ENCODE assay signal across 27 cellular contexts in the genomic region with DNA sequence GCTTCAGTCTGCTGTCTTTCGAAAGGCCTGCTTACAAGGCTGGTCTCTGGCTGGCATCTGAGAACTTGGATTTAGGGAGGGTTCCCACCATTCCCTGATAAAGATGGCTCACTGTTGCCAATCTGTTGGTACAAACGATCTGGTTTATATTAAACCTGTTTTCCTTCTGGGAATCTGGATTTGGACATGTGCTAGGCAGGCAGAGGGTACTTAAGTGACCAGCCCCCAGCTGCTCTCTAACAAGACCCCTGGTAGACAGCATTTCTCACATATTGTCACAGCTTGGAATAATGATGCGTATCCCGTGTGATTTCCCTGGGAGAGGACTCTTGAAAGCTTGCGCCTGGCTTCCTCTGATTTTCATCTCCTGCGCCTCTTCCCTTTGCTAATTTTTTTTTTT. TPM values are rescaled to one million over a fixed set of nuclear protein-coding genes. Genes with fewer than 3 reads are reported as not detected.
DNase-seq lines count a peak whose midpoint lies in the region; ATAC-seq, FAIRE-seq and TF ChIP-seq lines count a peak whose summit lies in the region.
"Had no signal": no experiment of that assay in that cellular context is flagged by ENCODE, and none has a peak within 500 bp of the region (broad histone marks: within the 10 kb centered on the region; RNA-seq: fewer than 3 reads in every experiment).

No MANE protein-coding gene starts in this region.

- H2AFZ ChIP-seq in GM23338: no peak overlapping the region
- H2AFZ ChIP-seq in K562 (ENCODE audit: low read depth, low read length): no peak overlapping the region

- ATAC-seq in GM23338 (no peak), K562 (no peak)
- ATAC-seq: activated CD4-positive, CD25-positive, alpha-beta regulatory T cell treated with anti-CD3 and anti-CD28 coated beads, Interleukin-2, amount 50 U/mL, for 24 hours; mucosa of descending colon had no signal

- no peaks in the 10 kb centered on the region for H3K9me2 ChIP-seq in GM23338 (ENCODE audit: insufficient read depth)

- H3K27ac ChIP-seq in GM23338 (ENCODE audit: low read depth) (peak overlapping the region; percentile 72), K562 (ENCODE audit: extremely low read depth, low read depth, low read length) (peak overlapping the region; percentile 18; the same call in 1 of the 3 replicates)
- H3K27ac ChIP-seq: A549, HL-60 had no signal

- DNase-seq in activated T-cell treated with anti-CD3 and anti-CD28 coated beads, Interleukin-2, amount 50 U/mL, for 24 hours: no peak
- DNase-seq in activated T-cell treated with anti-CD3 and anti-CD28 coated beads for 4 hours (no peak), GM23338 (ENCODE audit: low spot score) (no peak), K562 (ENCODE audit: extremely low read depth in 1 of 4, low spot score in 3 of 4) (no peak), progenitor cell of endocrine pancreas (ENCODE audit: low spot score, unreplicated experiment) (no peak), GM19240 (ENCODE audit: insufficient read length, low spot score) (no peak), NCI-H2107 treated with DMSO at 0.1 percent for 48 hours (lab: John Stamatoyannopoulos, UW; ENCODE audit: unreplicated experiment) (no peak), NCI-H2107 (lab: John Stamatoyannopoulos, UW) (no peak)
- DNase-seq: activated CD4-positive, alpha-beta memory T cell treated with anti-CD3 and anti-CD28 coated beads for 36 hours; activated CD8-positive, alpha-beta memory T cell treated with anti-CD3 and anti-CD28 coated beads, Interleukin-2, amount 50 U/mL, for 48 hours; activated gamma-delta T cell treated with Interleukin-2 at 50 U/mL for 16 hours; DND-41; mucosa of descending colon; NCI-H1694 treated with DMSO at 0.1 percent for 48 hours; NCI-H226; NCI-H82; OCI-M1; SHP77; substantia nigra had no signal

- BruUV-seq in K562 (replicated peaks; lab: Mats Ljungman, UMichigan): no TSS peak

- 85% methylated on average over 5 of the region's 6 CpGs for WGBS in K562 (ENCODE audit: insufficient coverage, low coverage, missing lambda C conversion rate)

- H3K9ac ChIP-seq in K562 (ENCODE audit: insufficient read depth in 1 of 2, low read depth in 2 of 2, low read length in 2 of 2): no peak overlapping the region

- in situ Hi-C loops in K562 (cut with MboI): no loop called here

- TF ChIP-seq CTCF in GM23338 (conservative IDR thresholded peaks at IDR 0.05; ENCODE audit: low read depth in 2 of 2) (no peak), K562 (IDR thresholded peaks at IDR 0.05 in 2 of 3, conservative IDR thresholded peaks at IDR 0.05 in 1 of 3; ENCODE audit: insufficient read depth in 2 of 3, low read depth in 1 of 3, low read length in 3 of 3) (no peak), progenitor cell of endocrine pancreas (IDR thresholded peaks at IDR 0.05; ENCODE audit: unreplicated experiment) (no peak)

- TF ChIP-seq RAD21 in K562 (CRISPR knock-in tag; conservative IDR thresholded peaks at IDR 0.05 in 1 of 2, IDR thresholded peaks at IDR 0.05 in 1 of 2): no peak

- peaks cover 100% of the 10 kb centered on the region for H3K79me2 ChIP-seq in GM23338 (replicated peaks; ENCODE audit: insufficient read depth)
- H3K79me2 ChIP-seq in K562 (ENCODE audit: control insufficient read depth, insufficient read depth, low read length): peaks cover 98% of the 10 kb centered on the region

- H3F3A ChIP-seq in GM23338 (replicated peaks; ENCODE audit: low read depth): peaks cover 17% of the 10 kb centered on the region

- no peaks in the 10 kb centered on the region for H3K9me3 Mint-ChIP-seq in activated T-cell treated with anti-CD3 and anti-CD28 coated beads, Interleukin-2, amount 50 U/mL, for 24 hours
- H3K9me3 Mint-ChIP-seq in GM23338 (no peaks in the 10 kb centered on the region), progenitor cell of endocrine pancreas (ENCODE audit: low read depth) (no peaks in the 10 kb centered on the region)
- H3K9me3 Mint-ChIP-seq: activated CD4-positive, alpha-beta memory T cell treated with anti-CD3 and anti-CD28 coated beads for 36 hours; dendritic cell treated with granulocyte-macrophage colony-stimulating factor and Interleukin-4, amounts not matched to agents 40 ng/mL and 50 ng/mL, for 4 days; neural crest cell had no signal

- intact Hi-C loops in K562 (cut with micrococcal nuclease): no loop called here

- CTCF ChIA-PET in K562 (lab: Yijun Ruan, JAX; ENCODE audit: low intra/inter-chr PET ratio): no interaction called here

- 0 out of 2 replicates have a peak, but pooled peaks have one; percentile 33 for TF ChIP-seq POLR2A in K562 (conservative IDR thresholded peaks at IDR 0.05)

- H4K20me1 ChIP-seq in GM23338 (replicated peaks; ENCODE audit: insufficient read depth): peaks cover 97% of the 10 kb centered on the region
- peaks cover 39% of the 10 kb centered on the region for H4K20me1 ChIP-seq in K562 (replicated peaks; ENCODE audit: control insufficient read depth, insufficient read depth, low read length)

- no peaks in the 10 kb centered on the region for H3K27me3 Mint-ChIP-seq in activated T-cell treated with anti-CD3 and anti-CD28 coated beads, Interleukin-2, amount 50 U/mL, for 24 hours
- peaks cover 4% of the 10 kb centered on the region for H3K27me3 Mint-ChIP-seq in GM23338 (ENCODE audit: insufficient read depth, low read depth, poor library complexity)
- no peaks in the 10 kb centered on the region for H3K27me3 Mint-ChIP-seq in progenitor cell of endocrine pancreas
- H3K27me3 Mint-ChIP-seq: activated CD4-positive, alpha-beta memory T cell treated with anti-CD3 and anti-CD28 coated beads for 36 hours; dendritic cell treated with granulocyte-macrophage colony-stimulating factor and Interleukin-4, amounts not matched to agents 40 ng/mL and 50 ng/mL, for 4 days had no signal

- POLR2A ChIA-PET in K562 (lab: Yijun Ruan, JAX): interaction anchor here (0.9 kb wide), 1 partner anchor 10 kb away, joined by 3 read pairs; no protein-coding TSS in a partner anchor

- H3K4me3 ChIP-seq in GM23338: no peak overlapping the region
- H3K4me3 ChIP-seq in K562: no peak overlapping the region
- H3K4me3 ChIP-seq: A549, lung, mucosa of descending colon had no signal

- peaks cover 62% of the 10 kb centered on the region for H3K4me1 Mint-ChIP-seq in activated T-cell treated with anti-CD3 and anti-CD28 coated beads, Interleukin-2, amount 50 U/mL, for 24 hours (ENCODE audit: low read depth)
- H3K4me1 Mint-ChIP-seq in GM23338: peaks cover 40% of the 10 kb centered on the region; the same call in 2 of the 3 replicates
- H3K4me1 Mint-ChIP-seq in progenitor cell of endocrine pancreas (ENCODE audit: low read depth): peaks cover 11% of the 10 kb centered on the region

- no peak for TF ChIP-seq EP300 in K562 (IDR thresholded peaks at IDR 0.05; ENCODE audit: low read length)

- H3K27me3 ChIP-seq in GM23338 (ENCODE audit: insufficient read depth): no peaks in the 10 kb centered on the region
- no peaks in the 10 kb centered on the region for H3K27me3 ChIP-seq in K562 (ENCODE audit: control insufficient read depth in 2 of 2, insufficient read depth in 2 of 2, low read length in 2 of 2)

- H3K4me1 ChIP-seq in GM23338 (ENCODE audit: insufficient read depth): peaks cover 14% of the 10 kb centered on the region
- peaks cover 25 to 26% of the 10 kb centered on the region in 2 experiments; a peak in 4 of 5 replicates for H3K4me1 ChIP-seq in K562 (replicated peaks in 1 of 2; ENCODE audit: control insufficient read depth in 2 of 2, insufficient read depth in 2 of 2, low read length in 2 of 2)

- no peak overlapping the region for H3K4me2 ChIP-seq in GM23338
- H3K4me2 ChIP-seq in K562 (ENCODE audit: insufficient read depth, low read length): no peak overlapping the region
- H3K4me2 ChIP-seq: A549 had no signal

- H3K36me3 ChIP-seq in GM23338 (ENCODE audit: insufficient read depth) (peaks cover 5% of the 10 kb centered on the region; the same call in 1 of the 2 replicates), K562 (ENCODE audit: control insufficient read depth, insufficient read depth, low read length) (peaks cover 85% of the 10 kb centered on the region)

- H3K9me1 ChIP-seq in K562 (ENCODE audit: control insufficient read depth, insufficient read depth, low read length): no peaks in the 10 kb centered on the region

- no peak overlapping the region for H3K4me3 Mint-ChIP-seq in activated T-cell treated with anti-CD3 and anti-CD28 coated beads, Interleukin-2, amount 50 U/mL, for 24 hours
- H3K4me3 Mint-ChIP-seq in GM23338 (no peak overlapping the region), progenitor cell of endocrine pancreas (ENCODE audit: low read depth) (no peak overlapping the region)
- H3K4me3 Mint-ChIP-seq: activated CD4-positive, alpha-beta memory T cell treated with anti-CD3 and anti-CD28 coated beads for 36 hours; dendritic cell treated with granulocyte-macrophage colony-stimulating factor and Interleukin-4, amounts not matched to agents 40 ng/mL and 50 ng/mL, for 4 days; neural crest cell had no signal

- FAIRE-seq in K562 (lab: Jason Lieb, UNC): no peak
- FAIRE-seq: A549, bronchial epithelial cell, keratinocyte had no signal

- peak overlapping the region; percentile 30 for H3K27ac Mint-ChIP-seq in activated T-cell treated with anti-CD3 and anti-CD28 coated beads, Interleukin-2, amount 50 U/mL, for 24 hours
- no peak overlapping the region; the same call in 1 of the 2 replicates for H3K27ac Mint-ChIP-seq in GM23338
- H3K27ac Mint-ChIP-seq in progenitor cell of endocrine pancreas: peak overlapping the region; percentile 84
- H3K27ac Mint-ChIP-seq: activated CD4-positive, alpha-beta memory T cell treated with anti-CD3 and anti-CD28 coated beads for 36 hours had no signal

- H3K36me3 Mint-ChIP-seq in activated T-cell treated with anti-CD3 and anti-CD28 coated beads, Interleukin-2, amount 50 U/mL, for 24 hours (ENCODE audit: low read depth): peaks cover 90% of the 10 kb centered on the region
- H3K36me3 Mint-ChIP-seq in GM23338 (ENCODE audit: low read depth) (peaks cover 78% of the 10 kb centered on the region), progenitor cell of endocrine pancreas (ENCODE audit: insufficient read depth) (peaks cover 20% of the 10 kb centered on the region)

- no peaks in the 10 kb centered on the region for H3K9me3 ChIP-seq in K562 (replicated peaks; ENCODE audit: control insufficient read depth, insufficient read depth, low read depth, low read length)
- H3K9me3 ChIP-seq: A549, mucosa of descending colon had no signal

RNA-seq across cellular contexts. Expression of a gene that starts 21.6 kb away (rescaled TPM):
- total RNA-seq in GM23338 (2014; rRNA removed; shearing (Covaris generic)): 179 and 180 TPM in 2 replicates
- polyA plus RNA-seq in GM23338 (2016; fragmentation: Nextera tagmentation; extraction: Ambion mirVana): 82.2 and 97.0 TPM in 2 replicates
- 60.5 and 71.2 TPM in 2 replicates for total RNA-seq in K562 (2011; cell fraction: chromatin; rRNA removed; ENCODE audit: low replicate concordance)
- total RNA-seq in K562 (2011; cell fraction: nucleolus; rRNA removed): 39.9 and 41.7 TPM in 2 replicates
- 59.5 and 77.9 TPM in 2 replicates for total RNA-seq in K562 (2011; cell fraction: nucleoplasm; rRNA removed)
- 50.3 and 53.2 TPM in 2 replicates for total RNA-seq in K562 (2014; rRNA removed)
- total RNA-seq in K562 (2014; rRNA removed; fragmentation: Illumina TruSeq; extraction: Trizol): 144 and 155 TPM in 2 replicates
- total RNA-seq in K562 (2015; rRNA removed; fragmentation: Illumina TruSeq; extraction: Trizol): 135 and 136 TPM in 2 replicates
- total RNA-seq in K562 (2021): 238 and 246 TPM in 2 replicates
- 67.6 and 94.5 TPM in 2 replicates for polyA plus RNA-seq in K562 (2011; rRNA removed)
- 43.4 and 52.2 TPM in 2 replicates for polyA plus RNA-seq in K562 (2011; cell fraction: cytosol; rRNA removed)
- 30.1 and 40.2 TPM in 2 replicates for polyA plus RNA-seq in K562 (2011; cell fraction: nucleus; rRNA removed)
- 142 and 212 TPM in 2 replicates for polyA plus RNA-seq in K562 (2012)
- 200 and 204 TPM in 2 replicates for polyA plus RNA-seq in K562 (2014; fragmentation: Illumina TruSeq; extraction: Trizol)
- polyA plus RNA-seq in K562 (2014; fragmentation: Nextera tagmentation; extraction: Ambion mirVana): 10 to 100 TPM; 30.4 to 37.6 TPM
- 74.9 and 83.6 TPM in 2 replicates for polyA plus RNA-seq in K562 (2014; rRNA removed)
- 142 and 187 TPM in 2 replicates for polyA minus RNA-seq in K562 (2011; rRNA and poly(A)+ RNA removed)
- 110 and 154 TPM in 2 replicates for polyA minus RNA-seq in K562 (2011; cell fraction: cytosol; rRNA and poly(A)+ RNA removed)
- 23.0 and 31.1 TPM in 2 replicates for polyA minus RNA-seq in K562 (2011; cell fraction: nucleus; rRNA and poly(A)+ RNA removed)
- 132 and 136 TPM in 2 replicates for total RNA-seq in progenitor cell of endocrine pancreas

RNA-seq across cellular contexts. Expression of a gene that starts 34.7 kb away (rescaled TPM):
- total RNA-seq in GM23338 (2014; rRNA removed; shearing (Covaris generic)): 47.5 and 48.1 TPM in 2 replicates
- polyA plus RNA-seq in GM23338 (2016; fragmentation: Nextera tagmentation; extraction: Ambion mirVana) (437 and 458 TPM in 2 replicates), K562 (2011; rRNA removed) (44.8 and 88.9 TPM in 2 replicates), K562 (2014; fragmentation: Illumina TruSeq; extraction: Trizol) (258 and 607 TPM in 2 replicates), K562 (2014; fragmentation: Nextera tagmentation; extraction: Ambion mirVana) (100 to 1,000 TPM in 1 of 2 experiments, 10 to 100 TPM in 1; 97.3 to 128 TPM), K562 (2014; rRNA removed) (283 and 298 TPM in 2 replicates)
- total RNA-seq in K562 (2011; cell fraction: chromatin; rRNA removed; ENCODE audit: low replicate concordance): 7.2 and 18.6 TPM in 2 replicates
- 37.0 and 39.4 TPM in 2 replicates for total RNA-seq in K562 (2011; cell fraction: nucleolus; rRNA removed)
- 25.3 and 28.7 TPM in 2 replicates for total RNA-seq in K562 (2011; cell fraction: nucleoplasm; rRNA removed)
- total RNA-seq in K562 (2014; rRNA removed) (138 and 216 TPM in 2 replicates), K562 (2014; rRNA removed; fragmentation: Illumina TruSeq; extraction: Trizol) (16.0 and 27.1 TPM in 2 replicates), K562 (2015; rRNA removed; fragmentation: Illumina TruSeq; extraction: Trizol) (180 TPM in 2 replicates), K562 (2021) (522 and 565 TPM in 2 replicates), progenitor cell of endocrine pancreas (111 and 118 TPM in 2 replicates)
- 114 and 636 TPM in 2 replicates for polyA plus RNA-seq in K562 (2011; cell fraction: cytosol; rRNA removed)
- polyA plus RNA-seq in K562 (2011; cell fraction: nucleus; rRNA removed): 55.5 and 127 TPM in 2 replicates
- polyA plus RNA-seq in K562 (2012): 343 and 551 TPM in 2 replicates
- 7.3 and 10.1 TPM in 2 replicates for polyA minus RNA-seq in K562 (2011; rRNA and poly(A)+ RNA removed)
- 107 and 110 TPM in 2 replicates for polyA minus RNA-seq in K562 (2011; cell fraction: cytosol; rRNA and poly(A)+ RNA removed)
- 19.9 and 22.8 TPM in 2 replicates for polyA minus RNA-seq in K562 (2011; cell fraction: nucleus; rRNA and poly(A)+ RNA removed)
